ENCODE assay signal across 26 cellular contexts in the genomic region with DNA sequence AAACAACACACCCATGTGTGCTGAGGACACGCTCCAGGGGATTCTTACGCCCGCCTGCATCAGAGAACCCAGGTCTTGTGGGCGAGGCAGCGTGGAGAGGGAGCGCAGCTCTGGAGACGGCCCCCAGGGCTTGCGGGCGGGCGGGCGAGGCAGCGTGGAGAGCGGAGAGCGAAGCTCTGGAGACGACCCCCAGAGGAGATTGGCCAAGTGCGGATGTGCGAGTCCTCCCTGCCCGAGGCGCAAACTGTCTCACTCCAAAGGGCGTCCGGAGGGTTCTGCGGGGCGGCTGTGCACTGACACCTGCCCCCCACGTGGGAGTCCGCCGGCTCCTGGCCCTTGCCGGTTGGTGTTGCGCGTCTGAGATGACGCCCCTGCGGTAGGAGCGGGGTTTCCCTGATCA. TPM values are rescaled to one million over a fixed set of nuclear protein-coding genes. Genes with fewer than 3 reads are reported as not detected.
DNase-seq lines count a peak whose midpoint lies in the region; FAIRE-seq and TF ChIP-seq lines count a peak whose summit lies in the region.
"Had no signal": no experiment of that assay in that cellular context is flagged by ENCODE, and none has a peak within 500 bp of the region (broad histone marks: within the 10 kb centered on the region; RNA-seq: fewer than 3 reads in every experiment).

No MANE protein-coding gene starts in this region.

- H4K8ac ChIP-seq in neuronal stem cell (ENCODE audit: low read depth, low read length): no peak overlapping the region

- no peak overlapping the region for H2BK120ac ChIP-seq in neuronal stem cell (ENCODE audit: low read depth, low read length)

- FAIRE-seq in kidney (lab: Jason Lieb, UNC): no peak
- FAIRE-seq: A549, GM12891 had no signal

- no peak overlapping the region for H3K27ac ChIP-seq in BLaER1 treated with 17β-estradiol and CSF1 and Interleukin-3, amounts not matched to agents 10 nM and 100 nM
- H3K27ac ChIP-seq in VCaP: peak overlapping the region; percentile 58
- H3K27ac ChIP-seq in kidney (ENCODE audit: low read depth in 2 of 2, low read length in 2 of 2): peak overlapping the region in 1 of 2 donors; percentile 0
- H3K27ac ChIP-seq in neuronal stem cell (replicated peaks; ENCODE audit: low read length): no peak overlapping the region
- no peak overlapping the region for H3K27ac ChIP-seq in tibial artery
- H3K27ac ChIP-seq: A549, PC-9 had no signal

- H2AFZ ChIP-seq in neuronal stem cell (ENCODE audit: low read length): no peak overlapping the region
- H2AFZ ChIP-seq: PC-9 had no signal

- H3K79me1 ChIP-seq in neuronal stem cell (ENCODE audit: low read depth, low read length): peaks cover 26% of the 10 kb centered on the region

- H3K18ac ChIP-seq in neuronal stem cell (ENCODE audit: low read length): peak overlapping the region; percentile 55

- peak; percentile 64 for DNase-seq in kidney
- no peak for DNase-seq in neuronal stem cell (ENCODE audit: low spot score)
- no peak for DNase-seq in tibial artery
- no peak for DNase-seq in NCI-H2171 treated with DMSO at 0.1 percent for 48 hours (lab: John Stamatoyannopoulos, UW)
- DNase-seq in NCI-H1105 (lab: John Stamatoyannopoulos, UW): no peak
- DNase-seq: AML-193; Caco-2; CD8-positive, alpha-beta T cell; DMS 273 treated with DMSO at 0.1 percent for 48 hours; DMS79; EL; GDM1; GOT3; IMR-90; KG1; MG63; NCI-H2029 treated with DMSO at 0.1 percent for 48 hours; NCI-H2227 treated with DMSO at 0.1 percent for 48 hours; NCI-H526 treated with DMSO at 0.1 percent for 48 hours; PC-9; RPMI8226; SHP77 had no signal

- peaks cover 29 to 65% (median 53%) of the 10 kb centered on the region in 10 experiments for H3K4me1 ChIP-seq in BLaER1 treated with 17β-estradiol and CSF1 and Interleukin-3, amounts not matched to agents 10 nM and 100 nM
- H3K4me1 ChIP-seq in kidney (ENCODE audit: control insufficient read depth in 1 of 2, insufficient read depth in 1 of 2, low read depth in 1 of 2, low read length in 2 of 2) (peaks cover 0 to 12% of the 10 kb centered on the region in 2 donors), neuronal stem cell (ENCODE audit: control insufficient read depth in 2 of 2, insufficient read depth in 1 of 2, low read depth in 1 of 2, low read length in 2 of 2) (peaks cover 2 to 4% of the 10 kb centered on the region in 2 donors), tibial artery (peaks cover 0 to 9% (median 0%) of the 10 kb centered on the region in 4 donors)
- H3K4me1 ChIP-seq: A549 had no signal

- peaks cover 0 to 25% (median 5%) of the 10 kb centered on the region in 11 experiments; a peak in 8 of 22 replicates for H4K20me1 ChIP-seq in BLaER1 treated with 17β-estradiol and CSF1 and Interleukin-3, amounts not matched to agents 10 nM and 100 nM

- peak overlapping the region in 10 of 11 experiments; percentile 70 to 99 (median 97); a peak in 19 of 22 replicates for H3K4me2 ChIP-seq in BLaER1 treated with 17β-estradiol and CSF1 and Interleukin-3, amounts not matched to agents 10 nM and 100 nM
- H3K4me2 ChIP-seq in neuronal stem cell (ENCODE audit: insufficient read depth, low read length, poor library complexity, severe bottlenecking): no peak overlapping the region
- H3K4me2 ChIP-seq: A549, PC-9 had no signal

- intact Hi-C loops in kidney (cut with DNase I): no loop called here
- intact Hi-C loops in tibial artery (cut with DNase I; ENCODE audit: low total_unique reads): no loop called here

- no peak overlapping the region for H3K23ac ChIP-seq in neuronal stem cell (ENCODE audit: low read depth, low read length, poor library complexity)

- no peak overlapping the region for H3K9ac ChIP-seq in BLaER1 treated with 17β-estradiol and CSF1 and Interleukin-3, amounts not matched to agents 10 nM and 100 nM
- H3K9ac ChIP-seq in kidney (ENCODE audit: low read length in 2 of 2): no peak overlapping the region
- no peak overlapping the region for H3K9ac ChIP-seq in neuronal stem cell (ENCODE audit: low read depth, low read length, poor library complexity)

- H3K27me3 ChIP-seq in BLaER1 treated with 17β-estradiol and CSF1 and Interleukin-3, amounts not matched to agents 10 nM and 100 nM: peaks cover 17 to 60% (median 51%) of the 10 kb centered on the region in 11 experiments
- H3K27me3 ChIP-seq in neuronal stem cell (ENCODE audit: control insufficient read depth in 3 of 3, insufficient read depth in 3 of 3, low read depth in 1 of 3, low read length in 3 of 3) (no peaks in the 10 kb centered on the region), tibial artery (peaks cover 0 to 9% of the 10 kb centered on the region in 2 donors)
- H3K27me3 ChIP-seq: MG63 had no signal

- H3K4ac ChIP-seq in neuronal stem cell (ENCODE audit: low read length): no peak overlapping the region

- H3K9me3 ChIP-seq in BLaER1 treated with 17β-estradiol and CSF1 and Interleukin-3, amounts not matched to agents 10 nM and 100 nM (replicated peaks in 1 of 11): 0 out of 22 replicates have a peak, but pooled peaks cover 0 to 7% (median 0%) of the 10 kb centered on the region in 11 experiments
- H3K9me3 ChIP-seq in kidney (ENCODE audit: control insufficient read depth in 1 of 2, low read length in 2 of 2): no peaks in the 10 kb centered on the region
- H3K9me3 ChIP-seq in neuronal stem cell (replicated peaks in 1 of 2; ENCODE audit: control insufficient read depth in 2 of 2, insufficient read depth in 1 of 2, low read depth in 1 of 2, low read length in 2 of 2): peaks cover 9 to 16% of the 10 kb centered on the region in 2 donors
- H3K9me3 ChIP-seq in tibial artery: no peaks in the 10 kb centered on the region
- H3K9me3 ChIP-seq: A549, Caco-2, MG63 had no signal

- H3K36me3 ChIP-seq in BLaER1 treated with 17β-estradiol and CSF1 and Interleukin-3, amounts not matched to agents 10 nM and 100 nM: no peaks in the 10 kb centered on the region
- peaks cover 0 to 5% of the 10 kb centered on the region in 2 donors for H3K36me3 ChIP-seq in kidney (ENCODE audit: control insufficient read depth in 1 of 2, insufficient read depth in 2 of 2, low read length in 2 of 2)
- H3K36me3 ChIP-seq in neuronal stem cell (replicated peaks in 1 of 2; ENCODE audit: control insufficient read depth in 2 of 2, insufficient read depth in 2 of 2, low read length in 2 of 2): peaks cover 10 to 29% of the 10 kb centered on the region in 2 donors
- H3K36me3 ChIP-seq in tibial artery: no peaks in the 10 kb centered on the region
- H3K36me3 ChIP-seq: MG63 had no signal

- no peak overlapping the region for H2BK5ac ChIP-seq in neuronal stem cell (ENCODE audit: low read length)

- H2BK12ac ChIP-seq in neuronal stem cell (ENCODE audit: low read length): no peak overlapping the region

- WGBS in neuronal stem cell (ENCODE audit: extremely low coverage in 2 of 2, insufficient read length in 2 of 2, insufficient replicate concordance in 1 of 2), 2 donors: no CpG with 5 or more reads among the region's 32 CpGs

- no peak overlapping the region for H3K4me3 ChIP-seq in BLaER1 treated with 17β-estradiol and CSF1 and Interleukin-3, amounts not matched to agents 10 nM and 100 nM
- H3K4me3 ChIP-seq in kidney (ENCODE audit: low read length in 2 of 2) (no peak overlapping the region), neuronal stem cell (ENCODE audit: low read length in 2 of 2) (no peak overlapping the region), tibial artery (no peak overlapping the region)
- H3K4me3 ChIP-seq: A549, MG63, PC-9 had no signal

- H2AK5ac ChIP-seq in neuronal stem cell (ENCODE audit: low read depth, low read length): peak overlapping the region; percentile 40

- no peak overlapping the region for H4K91ac ChIP-seq in neuronal stem cell (ENCODE audit: low read depth, low read length, poor library complexity)

- no peak overlapping the region for H2BK15ac ChIP-seq in neuronal stem cell (ENCODE audit: low read length)

- TF ChIP-seq CTCF in VCaP (conservative IDR thresholded peaks at IDR 0.05) (no peak), kidney (IDR thresholded peaks at IDR 0.05; ENCODE audit: borderline replicate concordance, extremely low read depth, insufficient read depth) (no peak), tibial artery (IDR thresholded peaks at IDR 0.05) (no peak)

- no peak overlapping the region for H3K14ac ChIP-seq in neuronal stem cell (ENCODE audit: low read length)

RNA-seq across cellular contexts. Expression of a gene that starts 39.8 kb away (rescaled TPM):
- 61.9 TPM for total RNA-seq in kidney
- polyA plus RNA-seq in kidney (ENCODE audit: insufficient read depth, low read depth, low replicate concordance): 12.1 TPM
- 20.8 TPM for polyA plus RNA-seq in neuronal stem cell (2013, experiment 1 of 2)
- 20.3 TPM for polyA plus RNA-seq in neuronal stem cell (2013, experiment 2 of 2)
- polyA plus RNA-seq: IMR-90 had no signal
